25 cellular contexts compared by ENCODE assay signal in the genomic region with DNA sequence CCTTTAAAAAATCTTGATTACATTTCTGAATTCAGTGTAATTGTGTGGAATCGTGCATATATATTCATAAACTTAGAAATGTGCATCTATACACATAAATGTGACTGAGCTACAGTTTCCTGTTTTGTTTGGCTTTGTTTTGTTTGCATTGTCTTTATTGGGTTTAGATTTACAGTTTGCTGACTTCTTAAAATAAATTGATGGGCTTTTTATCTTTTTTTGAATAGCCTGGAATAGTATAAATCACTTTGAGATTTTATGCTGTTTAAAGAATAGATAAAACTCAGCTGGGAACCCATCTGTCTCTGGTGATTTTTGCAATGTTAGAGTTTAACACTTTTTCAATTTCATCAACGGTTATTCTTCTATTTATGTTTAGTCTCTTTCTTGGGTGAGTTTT.
"Had no signal": no experiment of that assay in that cellular context is flagged by ENCODE, and none has a peak within 500 bp of the region (broad histone marks: within the 10 kb centered on the region; RNA-seq: fewer than 3 reads in every experiment).

No MANE protein-coding gene starts in this region.

- ATAC-seq: effector memory CD8-positive, alpha-beta T cell; esophagus mucosa; foreskin keratinocyte; gastrocnemius medialis; gastroesophageal sphincter; heart left ventricle; heart right ventricle had no signal

- H3K4me1 ChIP-seq: colonic mucosa, esophagus muscularis mucosa, esophagus squamous epithelium, foreskin keratinocyte, gastrocnemius medialis, gastroesophageal sphincter, heart left ventricle, heart right ventricle had no signal

- H3K27ac Mint-ChIP-seq: dendritic cell treated with granulocyte-macrophage colony-stimulating factor and Interleukin-4, amounts not matched to agents 40 ng/mL and 50 ng/mL, for 4 days; effector memory CD8-positive, alpha-beta T cell; endodermal cell had no signal

- H3K27ac ChIP-seq: colonic mucosa, coronary artery, dorsolateral prefrontal cortex, epithelial cell of prostate, esophagus muscularis mucosa, esophagus squamous epithelium, foreskin keratinocyte, gastrocnemius medialis, gastroesophageal sphincter, heart left ventricle, heart right ventricle had no signal

- DNase-seq: colonic mucosa; cortex of kidney; dermis blood vessel endothelial cell; dorsolateral prefrontal cortex; effector CD4-positive, alpha-beta T cell; effector CD8-positive, alpha-beta T cell; effector memory CD4-positive, alpha-beta T cell; effector memory CD8-positive, alpha-beta T cell; endodermal cell; erythroblast; esophagus squamous epithelium; foreskin fibroblast; foreskin keratinocyte; foreskin melanocyte; gastrocnemius medialis; glutamatergic neuron; head of caudate nucleus; heart left ventricle; heart right ventricle had no signal

- H3K4me3 Mint-ChIP-seq: dendritic cell treated with granulocyte-macrophage colony-stimulating factor and Interleukin-4, amounts not matched to agents 40 ng/mL and 50 ng/mL, for 4 days; effector memory CD8-positive, alpha-beta T cell; endodermal cell had no signal

- H3K9me3 ChIP-seq: colonic mucosa, esophagus muscularis mucosa, esophagus squamous epithelium, gastrocnemius medialis, gastroesophageal sphincter, heart left ventricle, heart right ventricle had no signal

- H3K27me3 Mint-ChIP-seq: dendritic cell treated with granulocyte-macrophage colony-stimulating factor and Interleukin-4, amounts not matched to agents 40 ng/mL and 50 ng/mL, for 4 days had no signal

- H3K4me3 ChIP-seq: colonic mucosa, coronary artery, dorsolateral prefrontal cortex, esophagus muscularis mucosa, esophagus squamous epithelium, gastrocnemius medialis, gastroesophageal sphincter, heart left ventricle, heart right ventricle had no signal

- H3K9me3 Mint-ChIP-seq: dendritic cell treated with granulocyte-macrophage colony-stimulating factor and Interleukin-4, amounts not matched to agents 40 ng/mL and 50 ng/mL, for 4 days; effector memory CD8-positive, alpha-beta T cell; endodermal cell had no signal

- H3K36me3 ChIP-seq: colonic mucosa, esophagus muscularis mucosa, esophagus squamous epithelium, gastrocnemius medialis, gastroesophageal sphincter, heart left ventricle, heart right ventricle had no signal
